In genomic region chr18:27715751-27716150, GRCh38 we compare ENCODE assay signal across 19 cellular contexts.
A peak's percentile ranks its signal among the peaks of the same experiment; 100 is the strongest.
DNase-seq lines count a peak whose midpoint lies in the region; ATAC-seq and TF ChIP-seq lines count a peak whose summit lies in the region.
"Had no signal": no experiment of that assay in that cellular context is flagged by ENCODE, and none has a peak within 500 bp of the region (broad histone marks: within the 10 kb centered on the region; RNA-seq: fewer than 3 reads in every experiment).

No MANE protein-coding gene starts in this region.

- H3K36me3 ChIP-seq in neural progenitor cell (no peaks in the 10 kb centered on the region), MM.1S (replicated peaks; ENCODE audit: insufficient read depth, low read length) (no peaks in the 10 kb centered on the region)
- H3K36me3 ChIP-seq: BLaER1, SJCRH30 had no signal

- peaks cover 25% of the 10 kb centered on the region for H3K9me3 Mint-ChIP-seq in neural progenitor cell
- H3K9me3 Mint-ChIP-seq: H9 had no signal

- H3K9ac ChIP-seq in neural progenitor cell, result no peak overlapping the region
- no peak overlapping the region for H3K9ac ChIP-seq in MM.1S (ENCODE audit: low read length)
- H3K9ac ChIP-seq: BLaER1 had no signal

- H3K4me1 Mint-ChIP-seq in neural progenitor cell, result peaks cover 62% of the 10 kb centered on the region
- H3K4me1 Mint-ChIP-seq: CD4-positive, alpha-beta memory T cell had no signal

- H3K36me3 Mint-ChIP-seq in neural progenitor cell, result peaks cover 3% of the 10 kb centered on the region
- H3K36me3 Mint-ChIP-seq: CD4-positive, alpha-beta memory T cell had no signal

- H3K4me1 ChIP-seq in neural progenitor cell (peaks cover 68% of the 10 kb centered on the region), MM.1S (ENCODE audit: low read length) (no peaks in the 10 kb centered on the region)
- H3K4me1 ChIP-seq: A549, BLaER1 had no signal

- no peak for ATAC-seq in HG02642 (IDR thresholded peaks at IDR 0.05; ENCODE audit: poor library complexity, unreplicated experiment)
- no peak for ATAC-seq in HG02678 (IDR thresholded peaks at IDR 0.05; ENCODE audit: unreplicated experiment)
- ATAC-seq: A549 had no signal

- H4K20me1 ChIP-seq in neural progenitor cell (ENCODE audit: low read depth), result no peaks in the 10 kb centered on the region
- no peaks in the 10 kb centered on the region for H4K20me1 ChIP-seq in MM.1S (ENCODE audit: insufficient read depth, low read length)
- H4K20me1 ChIP-seq: BLaER1 had no signal

- peaks cover 45% of the 10 kb centered on the region for H3F3A ChIP-seq in neural progenitor cell (ENCODE audit: low read depth)
- H3F3A ChIP-seq in MM.1S (ENCODE audit: insufficient read depth, low read length), result no peaks in the 10 kb centered on the region

- H3K4me2 ChIP-seq in neural progenitor cell, result no peak overlapping the region
- H3K4me2 ChIP-seq in MM.1S (ENCODE audit: low read depth, low read length), result no peak overlapping the region
- H3K4me2 ChIP-seq: A549, BLaER1, PC-9 had no signal

- H3K4me3 Mint-ChIP-seq in neural progenitor cell, result no peak overlapping the region
- H3K4me3 Mint-ChIP-seq: CD4-positive, alpha-beta memory T cell; H9 had no signal

- H3K9me2 ChIP-seq in MM.1S (replicated peaks; ENCODE audit: insufficient read depth, low read length), result no peaks in the 10 kb centered on the region

- TF ChIP-seq CTCF in choroid plexus epithelial cell (conservative IDR thresholded peaks at IDR 0.05; ENCODE audit: low read depth, low read length) (no peak), neural progenitor cell (IDR thresholded peaks at IDR 0.05) (no peak), MM.1S (IDR thresholded peaks at IDR 0.05; ENCODE audit: low read length) (no peak)

- no peaks in the 10 kb centered on the region for H3K79me2 ChIP-seq in neural progenitor cell (ENCODE audit: low read depth)
- no peaks in the 10 kb centered on the region for H3K79me2 ChIP-seq in MM.1S (ENCODE audit: low read length)

- DNase-seq in EH (ENCODE audit: low read depth), result peak; percentile 61
- peak; percentile 48 for DNase-seq in M059J (ENCODE audit: low read depth)
- DNase-seq in choroid plexus epithelial cell (ENCODE audit: low read depth), result peak; percentile 35
- no peak for DNase-seq in neural progenitor cell (ENCODE audit: low spot score)
- DNase-seq in AML-193 (lab: John Stamatoyannopoulos, UW), result no peak
- DNase-seq in MM.1S, result no peak
- DNase-seq: CD4-positive, alpha-beta memory T cell; DMS153; H9; MV-4-11; NCI-H187 treated with DMSO at 0.1 percent for 48 hours; NCI-H2227 treated with DMSO at 0.1 percent for 48 hours; NCI-H524; PC-9; SJCRH30 had no signal

- no peak overlapping the region for H3K27ac ChIP-seq in neural progenitor cell
- H3K27ac ChIP-seq in MM.1S (ENCODE audit: low read length), result no peak overlapping the region
- H3K27ac ChIP-seq: A549, BLaER1, PC-9, SJCRH30 had no signal

- no peaks in the 10 kb centered on the region for H3K9me3 ChIP-seq in neural progenitor cell (ENCODE audit: low read depth)
- H3K9me3 ChIP-seq in MM.1S (replicated peaks; ENCODE audit: insufficient read depth, low read length), result no peaks in the 10 kb centered on the region
- H3K9me3 ChIP-seq: A549, BLaER1, SJCRH30 had no signal

- H3K4me3 ChIP-seq in choroid plexus epithelial cell (ENCODE audit: low read depth, low read length) (no peak overlapping the region), neural progenitor cell (no peak overlapping the region), MM.1S (ENCODE audit: low read length) (no peak overlapping the region)
- H3K4me3 ChIP-seq: A549, BLaER1, PC-9, SJCRH30 had no signal

- peak overlapping the region; percentile 42 for H3K27ac Mint-ChIP-seq in neural progenitor cell
- H3K27ac Mint-ChIP-seq: CD4-positive, alpha-beta memory T cell had no signal

- no peaks in the 10 kb centered on the region for H3K27me3 ChIP-seq in neural progenitor cell
- H3K27me3 ChIP-seq in MM.1S (replicated peaks; ENCODE audit: insufficient read depth, low read length), result no peaks in the 10 kb centered on the region
- H3K27me3 ChIP-seq: BLaER1, SJCRH30 had no signal

- H2AFZ ChIP-seq in neural progenitor cell (replicated peaks) (no peak overlapping the region), MM.1S (ENCODE audit: low read length) (no peak overlapping the region)
- H2AFZ ChIP-seq: PC-9 had no signal

- H3K27me3 Mint-ChIP-seq in neural progenitor cell (ENCODE audit: insufficient read depth, low read depth), result no peaks in the 10 kb centered on the region
- H3K27me3 Mint-ChIP-seq: CD4-positive, alpha-beta memory T cell had no signal

Comparison
In these comparisons a context has a peak if more than half of its experiments do, and no peak if none do; other contexts are left out.
1. DNase-seq: peak in EH (single experiment), M059J (single experiment) and choroid plexus epithelial cell (single experiment); none in neural progenitor cell (single experiment), AML-193 (0 of 2) and MM.1S (single experiment).